Comparison of ENCODE assay signal across 8 cellular contexts in genomic region chr15:75738647-75739325, GRCh38. TPM values are rescaled to one million over a fixed set of nuclear protein-coding genes. Genes with fewer than 3 reads are reported as not detected.
DNase-seq lines count a peak whose midpoint lies in the region; ATAC-seq and TF ChIP-seq lines count a peak whose summit lies in the region.

No MANE protein-coding gene starts in this region.

- no peak overlapping the region for H3K27ac ChIP-seq in right lobe of liver

- no peaks in the 10 kb centered on the region for H3K27me3 ChIP-seq in BJ (ENCODE audit: control insufficient read depth, insufficient read depth, low read length)
- H3K27me3 ChIP-seq in right lobe of liver: no peaks in the 10 kb centered on the region

- ATAC-seq in GM19372 (IDR thresholded peaks at IDR 0.05; ENCODE audit: low read depth, unreplicated experiment): peak; percentile 93
- ATAC-seq in HG03469 (IDR thresholded peaks at IDR 0.05; ENCODE audit: unreplicated experiment): peak; percentile 72
- ATAC-seq in right lobe of liver: peak; percentile 99 to 100 (median 99)

- 42% methylated on average over 8 of the region's 54 CpGs for WGBS in right lobe of liver (ENCODE audit: insufficient coverage, low coverage, low lambda C conversion rate, missing lambda C conversion rate)

- H3K36me3 Mint-ChIP-seq in dendritic cell treated with granulocyte-macrophage colony-stimulating factor and Interleukin-4, amounts not matched to agents 40 ng/mL and 50 ng/mL, for 4 days (ENCODE audit: low read depth): peaks cover 5% of the 10 kb centered on the region

- TF ChIP-seq POLR2A in right lobe of liver (IDR thresholded peaks at IDR 0.05): no peak

- H3K36me3 ChIP-seq in BJ (ENCODE audit: control insufficient read depth, insufficient read depth, low read length) (no peaks in the 10 kb centered on the region), right lobe of liver (no peaks in the 10 kb centered on the region)

- TF ChIP-seq CTCF in BJ (IDR thresholded peaks at IDR 0.05; ENCODE audit: insufficient read depth, low read depth, low read length) (no peak), right lobe of liver (IDR thresholded peaks at IDR 0.05) (no peak)

- CTCF ChIA-PET in BJ (lab: Yijun Ruan, JAX): interaction anchor here (0.7 to 1.6 kb wide), 6 partner anchors 10 to 64 kb away, joined by 3 to 5 read pairs (median 4); partner anchors contain the start of gene CSPG4

- peak; percentile 52 for DNase-seq in BJ (ENCODE audit: low read depth)
- DNase-seq in NCI-H526 treated with DMSO at 0.1 percent for 48 hours (lab: John Stamatoyannopoulos, UW): peak; percentile 83
- peak; percentile 72 to 82 for DNase-seq in activated CD4-positive, alpha-beta T cell treated with anti-CD3 and anti-CD28 coated beads, Interleukin-2, amount 50 U/mL, for 24 hours (ENCODE audit: low read depth in 1 of 2, low spot score in 1 of 2)
- peak; percentile 95 to 96 (median 96) for DNase-seq in right lobe of liver
- DNase-seq in stimulated activated CD4-positive, alpha-beta T cell treated with anti-CD3 and anti-CD28 coated beads, Interleukin-2, amount 100 ng/mL, for 48 hours: peak; percentile 86 to 89

- POLR2A ChIA-PET in BJ (lab: Charles Lee): interaction anchor here (0.7 to 1.0 kb wide), 2 partner anchors 44 to 143 kb away, joined by 4 to 7 read pairs; no protein-coding TSS in a partner anchor

- peak overlapping the region; percentile 80 for H3K4me3 Mint-ChIP-seq in dendritic cell treated with granulocyte-macrophage colony-stimulating factor and Interleukin-4, amounts not matched to agents 40 ng/mL and 50 ng/mL, for 4 days

- H3K27me3 Mint-ChIP-seq in dendritic cell treated with granulocyte-macrophage colony-stimulating factor and Interleukin-4, amounts not matched to agents 40 ng/mL and 50 ng/mL, for 4 days: peaks cover 14% of the 10 kb centered on the region

- peaks cover 48% of the 10 kb centered on the region for H3K4me1 Mint-ChIP-seq in dendritic cell treated with granulocyte-macrophage colony-stimulating factor and Interleukin-4, amounts not matched to agents 40 ng/mL and 50 ng/mL, for 4 days (ENCODE audit: low read depth)

- H3K4me1 ChIP-seq in right lobe of liver: no peaks in the 10 kb centered on the region

- H3K4me3 ChIP-seq in BJ (ENCODE audit: low read depth, low read length) (peak overlapping the region; percentile 91), right lobe of liver (peak overlapping the region; percentile 65 to 81 (median 73))

- intact Hi-C loops in dendritic cell treated with granulocyte-macrophage colony-stimulating factor and Interleukin-4, amounts not matched to agents 40 ng/mL and 50 ng/mL, for 4 days (cut with micrococcal nuclease): loop anchor here (1.0 kb wide), 1 partner anchor 21 kb away; no protein-coding TSS in a partner anchor
- intact Hi-C loops in right lobe of liver (cut with DNase I): no loop called here

- no peaks in the 10 kb centered on the region for H3K9me3 Mint-ChIP-seq in dendritic cell treated with granulocyte-macrophage colony-stimulating factor and Interleukin-4, amounts not matched to agents 40 ng/mL and 50 ng/mL, for 4 days

- H3K9me3 ChIP-seq in right lobe of liver: no peaks in the 10 kb centered on the region

- peak overlapping the region; percentile 85 for H3K27ac Mint-ChIP-seq in dendritic cell treated with granulocyte-macrophage colony-stimulating factor and Interleukin-4, amounts not matched to agents 40 ng/mL and 50 ng/mL, for 4 days

RNA-seq across cellular contexts. Expression of gene CSPG4, which starts 26.1 kb away (rescaled TPM):
- 9.5 and 24.1 TPM in 2 replicates for polyA plus RNA-seq in BJ (2011; rRNA removed)
- polyA minus RNA-seq in BJ (2011; rRNA and poly(A)+ RNA removed): 17.8 and 24.3 TPM in 2 replicates
- total RNA-seq in right lobe of liver: under 1 TPM; 0.12 to 0.29 (median 0.20) TPM
